ENCODE assay signal across 16 cellular contexts in genomic region chr10:50514995-50515394, GRCh38.
"Had no signal": no experiment of that assay in that cellular context is flagged by ENCODE, and none has a peak within 500 bp of the region (broad histone marks: within the 10 kb centered on the region; RNA-seq: fewer than 3 reads in every experiment).

No MANE protein-coding gene starts in this region.

- H3K27me3 Mint-ChIP-seq: activated CD8-positive, alpha-beta T cell treated with anti-CD3 and anti-CD28 coated beads for 36 hours; activated naive CD8-positive, alpha-beta T cell treated with anti-CD3 and anti-CD28 coated beads, Interleukin-2, amount 50 U/mL, for 24 hours had no signal

- H3K27ac Mint-ChIP-seq: activated CD8-positive, alpha-beta T cell treated with anti-CD3 and anti-CD28 coated beads for 36 hours; activated naive CD8-positive, alpha-beta T cell treated with anti-CD3 and anti-CD28 coated beads, Interleukin-2, amount 50 U/mL, for 24 hours; nephron had no signal

- H3K9me3 ChIP-seq: colonic mucosa, stomach, thyroid gland had no signal

- H3K4me3 ChIP-seq: colonic mucosa, stomach, thyroid gland had no signal

- H3K36me3 ChIP-seq: colonic mucosa, thyroid gland had no signal

- H3K4me3 Mint-ChIP-seq: activated CD8-positive, alpha-beta T cell treated with anti-CD3 and anti-CD28 coated beads for 36 hours; activated naive CD8-positive, alpha-beta T cell treated with anti-CD3 and anti-CD28 coated beads, Interleukin-2, amount 50 U/mL, for 24 hours; nephron had no signal

- H3K27ac ChIP-seq: colonic mucosa, epithelial cell of prostate, stomach, thyroid gland, VCaP had no signal

- DNase-seq: activated CD8-positive, alpha-beta memory T cell treated with anti-CD3 and anti-CD28 coated beads, Interleukin-2, amount 50 U/mL, for 4 hours; activated CD8-positive, alpha-beta T cell treated with anti-CD3 and anti-CD28 coated beads for 36 hours; activated naive CD8-positive, alpha-beta T cell treated with anti-CD3 and anti-CD28 coated beads, Interleukin-2, amount 50 U/mL, for 24 hours; caudate nucleus; colonic mucosa; effector CD8-positive, alpha-beta T cell; left cardiac atrium; mesenchymal stem cell; occipital lobe; stimulated activated CD4-positive, alpha-beta T cell treated with anti-CD3 and anti-CD28 coated beads, Interleukin-4, amount 100 ng/mL, for 24 hours; stomach; T1000; thyroid gland had no signal

- ATAC-seq: activated CD8-positive, alpha-beta T cell treated with anti-CD3 and anti-CD28 coated beads for 36 hours; activated naive CD8-positive, alpha-beta T cell treated with anti-CD3 and anti-CD28 coated beads, Interleukin-2, amount 50 U/mL, for 24 hours had no signal

- H3K9me3 Mint-ChIP-seq: activated CD8-positive, alpha-beta T cell treated with anti-CD3 and anti-CD28 coated beads for 36 hours; activated naive CD8-positive, alpha-beta T cell treated with anti-CD3 and anti-CD28 coated beads, Interleukin-2, amount 50 U/mL, for 24 hours; nephron had no signal

- H3K27me3 ChIP-seq: colonic mucosa, stomach, thyroid gland had no signal
